In the genomic region with DNA sequence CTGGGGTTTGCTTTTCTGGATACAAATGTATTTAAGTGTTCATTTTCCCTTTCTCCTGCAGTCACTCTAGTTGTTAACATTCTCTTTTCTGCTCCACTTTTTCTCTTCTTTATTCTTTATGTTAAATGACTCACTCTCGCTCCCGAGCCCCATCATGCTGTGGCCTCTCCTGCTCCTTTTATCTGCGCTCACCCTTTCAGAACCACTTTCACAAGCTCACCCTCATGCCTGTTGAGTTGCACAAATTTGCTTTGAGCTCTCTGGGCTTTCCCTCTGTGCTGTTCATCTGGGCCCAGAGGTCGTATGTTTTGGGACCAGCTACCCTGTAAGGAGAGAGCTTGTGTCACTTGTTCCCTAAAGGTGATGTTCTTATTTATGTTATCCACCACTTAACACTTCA, we compare ENCODE assay signal across 30 cellular contexts.
"Had no signal": no experiment of that assay in that cellular context is flagged by ENCODE, and none has a peak within 500 bp of the region (broad histone marks: within the 10 kb centered on the region; RNA-seq: fewer than 3 reads in every experiment).

No MANE protein-coding gene starts in this region.

- H3K4me3 ChIP-seq: adrenal gland, ascending aorta, cardiac muscle cell, colonic mucosa, gastrocnemius medialis, ovary, skin epidermis, suprapubic skin, tibial artery had no signal

- H3K27me3 ChIP-seq: adrenal gland, ascending aorta, cardiac muscle cell, colonic mucosa, gastrocnemius medialis, ovary, suprapubic skin, tibial artery had no signal

- DNase-seq: activated CD4-positive, alpha-beta T cell treated with anti-CD3 and anti-CD28 coated beads for 36 hours; activated CD4-positive, CD25-positive, alpha-beta regulatory T cell; activated CD8-positive, alpha-beta memory T cell treated with anti-CD3 and anti-CD28 coated beads, Interleukin-2, amount 10 ng/mL, durations not matched to agents 7 days and 5 days; activated CD8-positive, alpha-beta T cell treated with anti-CD3 and anti-CD28 coated beads, Interleukin-2, amount 10 ng/mL, durations not matched to agents 7 days and 5 days; activated effector memory CD4-positive, alpha-beta T cell treated with Interleukin-2 at 50 U/mL for 16 hours; activated naive CD4-positive, alpha-beta T cell treated with Interleukin-2 at 50 U/mL for 16 hours; activated naive CD8-positive, alpha-beta T cell treated with anti-CD3 and anti-CD28 coated beads for 36 hours; activated T-cell treated with anti-CD3 and anti-CD28 coated beads for 4 hours; adrenal gland; cerebellar nuclear complex; colonic mucosa; effector memory CD4-positive, alpha-beta T cell; gastrocnemius medialis; glutamatergic neuron; left cardiac atrium; natural killer cell; ovary; stimulated activated CD4-positive, alpha-beta T cell treated with anti-CD3 and anti-CD28 coated beads, Interleukin-4, amount 100 ng/mL, for 4 hours; stimulated activated CD8-positive, alpha-beta memory T cell treated with anti-CD3 and anti-CD28 coated beads, Interleukin-4, amount 100 ng/mL, for 48 hours; T-helper 2 cell; tibial artery had no signal

- H3K4me1 ChIP-seq: adrenal gland, ascending aorta, colonic mucosa, gastrocnemius medialis, suprapubic skin, tibial artery had no signal

- H3K27ac ChIP-seq: adrenal gland, ascending aorta, cardiac muscle cell, colonic mucosa, gastrocnemius medialis, ovary, skin epidermis, suprapubic skin, tibial artery had no signal

- H3K9me3 ChIP-seq: adrenal gland, colonic mucosa, gastrocnemius medialis, ovary, suprapubic skin, tibial artery had no signal

- H3K4me1 Mint-ChIP-seq: activated CD4-positive, alpha-beta T cell treated with anti-CD3 and anti-CD28 coated beads for 36 hours; activated CD8-positive, alpha-beta memory T cell treated with anti-CD3 and anti-CD28 coated beads, Interleukin-2, amount 10 ng/mL, durations not matched to agents 7 days and 5 days; activated naive CD8-positive, alpha-beta T cell treated with anti-CD3 and anti-CD28 coated beads for 36 hours; memory B cell; natural killer cell; stimulated activated memory B cell treated with anti-CD40 and anti-IgM and Interleukin-4, amounts not matched to agents 10 μg/mL and 1 μg/mL and 100 μg/mL, for 72 hours had no signal

- ATAC-seq: activated CD4-positive, alpha-beta T cell treated with anti-CD3 and anti-CD28 coated beads for 36 hours; activated CD8-positive, alpha-beta memory T cell treated with anti-CD3 and anti-CD28 coated beads, Interleukin-2, amount 10 ng/mL, durations not matched to agents 7 days and 5 days; activated CD8-positive, alpha-beta T cell treated with anti-CD3 and anti-CD28 coated beads, Interleukin-2, amount 10 ng/mL, durations not matched to agents 7 days and 5 days; gastrocnemius medialis; left cardiac atrium; natural killer cell; sciatic nerve; stimulated activated memory B cell treated with anti-CD40 and anti-IgM and Interleukin-4, amounts not matched to agents 10 μg/mL and 1 μg/mL and 100 μg/mL, for 72 hours had no signal

- H3K27ac Mint-ChIP-seq: activated CD4-positive, alpha-beta T cell treated with anti-CD3 and anti-CD28 coated beads for 36 hours; activated CD8-positive, alpha-beta memory T cell treated with anti-CD3 and anti-CD28 coated beads, Interleukin-2, amount 10 ng/mL, durations not matched to agents 7 days and 5 days; activated CD8-positive, alpha-beta T cell treated with anti-CD3 and anti-CD28 coated beads, Interleukin-2, amount 10 ng/mL, durations not matched to agents 7 days and 5 days; activated naive CD8-positive, alpha-beta T cell treated with anti-CD3 and anti-CD28 coated beads for 36 hours; brain; memory B cell; natural killer cell; progenitor cell of endocrine pancreas; stimulated activated memory B cell treated with anti-CD40 and anti-IgM and Interleukin-4, amounts not matched to agents 10 μg/mL and 1 μg/mL and 100 μg/mL, for 72 hours had no signal

- H3K4me3 Mint-ChIP-seq: activated CD4-positive, alpha-beta T cell treated with anti-CD3 and anti-CD28 coated beads for 36 hours; activated CD8-positive, alpha-beta memory T cell treated with anti-CD3 and anti-CD28 coated beads, Interleukin-2, amount 10 ng/mL, durations not matched to agents 7 days and 5 days; activated CD8-positive, alpha-beta T cell treated with anti-CD3 and anti-CD28 coated beads, Interleukin-2, amount 10 ng/mL, durations not matched to agents 7 days and 5 days; activated naive CD8-positive, alpha-beta T cell treated with anti-CD3 and anti-CD28 coated beads for 36 hours; brain; memory B cell; natural killer cell; stimulated activated memory B cell treated with anti-CD40 and anti-IgM and Interleukin-4, amounts not matched to agents 10 μg/mL and 1 μg/mL and 100 μg/mL, for 72 hours had no signal

- H3K9me3 Mint-ChIP-seq: memory B cell had no signal

- H3K36me3 ChIP-seq: adrenal gland, ascending aorta, cardiac muscle cell, colonic mucosa, gastrocnemius medialis, ovary, suprapubic skin, tibial artery had no signal

- H3K36me3 Mint-ChIP-seq: activated CD8-positive, alpha-beta memory T cell treated with anti-CD3 and anti-CD28 coated beads, Interleukin-2, amount 10 ng/mL, durations not matched to agents 7 days and 5 days; activated naive CD8-positive, alpha-beta T cell treated with anti-CD3 and anti-CD28 coated beads for 36 hours; brain; natural killer cell; stimulated activated memory B cell treated with anti-CD40 and anti-IgM and Interleukin-4, amounts not matched to agents 10 μg/mL and 1 μg/mL and 100 μg/mL, for 72 hours had no signal

- H3K27me3 Mint-ChIP-seq: activated CD8-positive, alpha-beta memory T cell treated with anti-CD3 and anti-CD28 coated beads, Interleukin-2, amount 10 ng/mL, durations not matched to agents 7 days and 5 days; activated naive CD8-positive, alpha-beta T cell treated with anti-CD3 and anti-CD28 coated beads for 36 hours; brain; memory B cell; progenitor cell of endocrine pancreas; stimulated activated memory B cell treated with anti-CD40 and anti-IgM and Interleukin-4, amounts not matched to agents 10 μg/mL and 1 μg/mL and 100 μg/mL, for 72 hours had no signal
